Comparison of ENCODE assay signal across 8 cellular contexts in the genomic region with DNA sequence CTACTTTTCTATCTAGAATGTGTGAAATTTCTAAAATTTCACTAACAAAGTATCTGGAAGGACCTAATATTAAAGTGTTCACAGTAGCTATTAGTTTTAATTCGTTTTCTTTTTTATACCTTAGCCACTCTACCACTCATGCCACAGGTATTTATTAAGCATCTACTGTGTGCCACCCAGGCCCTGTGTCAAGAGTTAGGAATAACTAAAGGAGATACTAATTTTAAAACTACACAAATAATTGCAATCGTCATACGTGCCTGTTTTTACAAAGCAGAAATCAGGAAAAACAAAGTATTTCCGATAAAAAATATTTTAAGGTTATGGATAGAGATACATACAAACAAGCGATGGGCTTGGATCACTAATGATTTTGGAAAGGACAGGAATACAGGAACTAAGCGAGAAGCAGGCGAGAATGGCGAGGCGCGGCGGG. TPM values are rescaled to one million over a fixed set of nuclear protein-coding genes. Genes with fewer than 3 reads are reported as not detected.
A peak's percentile ranks its signal among the peaks of the same experiment; 100 is the strongest.
DNase-seq lines count a peak whose midpoint lies in the region; ATAC-seq and TF ChIP-seq lines count a peak whose summit lies in the region.

No MANE protein-coding gene starts in this region.

- ATAC-seq in HG03196 (IDR thresholded peaks at IDR 0.05; ENCODE audit: unreplicated experiment) = no peak
- ATAC-seq in GM21390 (IDR thresholded peaks at IDR 0.05; ENCODE audit: unreplicated experiment) = no peak

- H4K20me1 ChIP-seq in MM.1S (ENCODE audit: insufficient read depth, low read length) = no peaks in the 10 kb centered on the region

- H3K4me2 ChIP-seq in MM.1S (ENCODE audit: low read depth, low read length) = peak overlapping the region; percentile 74

- CTCF ChIA-PET in BJ (lab: Yijun Ruan, JAX) (interaction anchor here (0.7 to 3.3 kb wide), 10 partner anchors 10 to 95 kb away, joined by 3 to 17 read pairs (median 4); a partner anchor contains a TSS), GM10248 (lab: Yijun Ruan, JAX) (interaction anchor here (0.7 to 8.0 kb wide), 9 partner anchors 8 to 95 kb away, joined by 3 to 77 read pairs (median 10); a partner anchor contains a TSS)

- peaks cover 44% of the 10 kb centered on the region for H3K79me2 ChIP-seq in MM.1S (ENCODE audit: low read length)

- peaks cover 14% of the 10 kb centered on the region for H3K4me1 Mint-ChIP-seq in nephron

- POLR2A ChIA-PET in BJ (lab: Charles Lee) (no interaction called here), GM10248 (lab: Yijun Ruan, JAX) (no interaction called here)

- DNase-seq in BJ (ENCODE audit: low read depth) = no peak
- no peak for DNase-seq in MM.1S
- no peak for DNase-seq in RKO (ENCODE audit: low spot score)
- no peak for DNase-seq in GM10248 (ENCODE audit: extremely low spot score)

- no peaks in the 10 kb centered on the region for H3K36me3 ChIP-seq in BJ (ENCODE audit: control insufficient read depth, insufficient read depth, low read length)
- H3K36me3 ChIP-seq in MM.1S (replicated peaks; ENCODE audit: insufficient read depth, low read length) = no peaks in the 10 kb centered on the region
- H3K36me3 ChIP-seq in duodenal mucosa (ENCODE audit: control insufficient read depth in 1 of 2, insufficient read depth in 2 of 2, low read length in 2 of 2) = no peaks in the 10 kb centered on the region

- TF ChIP-seq CTCF in BJ (IDR thresholded peaks at IDR 0.05; ENCODE audit: insufficient read depth, low read depth, low read length) (no peak), MM.1S (IDR thresholded peaks at IDR 0.05; ENCODE audit: low read length) (no peak), nephron (IDR thresholded peaks at IDR 0.05; ENCODE audit: unreplicated experiment in 3 of 3) (no peak), GM10248 (IDR thresholded peaks at IDR 0.05; ENCODE audit: control extremely low read depth, extremely low read depth, low read depth, missing control alignments) (no peak)

- peak overlapping the region; percentile 79 to 95 (median 84) for H3K27ac Mint-ChIP-seq in nephron

- H2AFZ ChIP-seq in MM.1S (ENCODE audit: low read length) = peak overlapping the region; percentile 59

- H3K27me3 ChIP-seq in BJ (ENCODE audit: control insufficient read depth, insufficient read depth, low read length) (no peaks in the 10 kb centered on the region), MM.1S (replicated peaks; ENCODE audit: insufficient read depth, low read length) (no peaks in the 10 kb centered on the region), duodenal mucosa (ENCODE audit: control insufficient read depth in 1 of 2, insufficient read depth in 2 of 2, low read length in 2 of 2) (no peaks in the 10 kb centered on the region)

- H3K4me3 Mint-ChIP-seq in nephron = peak overlapping the region; percentile 87 to 99 (median 95)

- H3K9ac ChIP-seq in MM.1S (ENCODE audit: low read length) (peak overlapping the region; percentile 48), duodenal mucosa (ENCODE audit: low read depth in 1 of 2, low read length in 2 of 2) (peak overlapping the region; percentile 54 to 59)

- H3K9me3 ChIP-seq in MM.1S (replicated peaks; ENCODE audit: insufficient read depth, low read length) (no peaks in the 10 kb centered on the region), duodenal mucosa (ENCODE audit: control insufficient read depth in 1 of 2, low read length in 2 of 2) (no peaks in the 10 kb centered on the region)

- peaks cover 16% of the 10 kb centered on the region for H3F3A ChIP-seq in MM.1S (ENCODE audit: insufficient read depth, low read length)

- no peaks in the 10 kb centered on the region for H3K9me3 Mint-ChIP-seq in nephron

- H3K4me1 ChIP-seq in MM.1S (ENCODE audit: low read length) (peaks cover 30% of the 10 kb centered on the region), duodenal mucosa (ENCODE audit: control insufficient read depth in 1 of 2, insufficient read depth in 2 of 2, low read length in 2 of 2) (peaks cover 13 to 14% of the 10 kb centered on the region in 2 donors)

- peak overlapping the region; percentile 73 for H3K4me3 ChIP-seq in BJ (ENCODE audit: low read depth, low read length)
- H3K4me3 ChIP-seq in MM.1S (ENCODE audit: low read length) = peak overlapping the region; percentile 41
- H3K4me3 ChIP-seq in duodenal mucosa (ENCODE audit: low read depth in 1 of 2, low read length in 2 of 2) = peak overlapping the region; percentile 90 to 94

- H3K27ac ChIP-seq in MM.1S (ENCODE audit: low read length) (peak overlapping the region; percentile 42; the same call in 1 of the 2 replicates), duodenal mucosa (ENCODE audit: low read depth, low read length) (no peak overlapping the region)

- H3K27me3 Mint-ChIP-seq in nephron (ENCODE audit: low read depth) = no peaks in the 10 kb centered on the region

- no peaks in the 10 kb centered on the region for H3K9me2 ChIP-seq in MM.1S (replicated peaks; ENCODE audit: insufficient read depth, low read length)

- H3K36me3 Mint-ChIP-seq in nephron (ENCODE audit: low read depth) = peaks cover 2% of the 10 kb centered on the region

RNA-seq across cellular contexts. Expression of a gene that starts 0.5 kb away (rescaled TPM):
- polyA plus RNA-seq in BJ (2011; rRNA removed) = 8.7 and 10.9 TPM in 2 replicates
- 16.1 and 25.7 TPM in 2 replicates for polyA minus RNA-seq in BJ (2011; rRNA and poly(A)+ RNA removed)

RNA-seq across cellular contexts. Expression of a gene that starts 43.3 kb away (rescaled TPM):
- not detected in 2 replicates for polyA plus RNA-seq in BJ (2011; rRNA removed)
- not detected in 2 replicates for polyA minus RNA-seq in BJ (2011; rRNA and poly(A)+ RNA removed)

Comparison
In these comparisons a context has a peak if more than half of its experiments do, and no peak if none do; other contexts are left out.
1. H3K4me3 ChIP-seq: peak in every context shown above with its lines; median percentile 92 in duodenal mucosa; 73 in BJ; 41 in MM.1S.